In genomic region chr6:165988306-165988756, GRCh38 we compare ENCODE assay signal across 10 cellular contexts.
A peak's percentile ranks its signal among the peaks of the same experiment; 100 is the strongest.
DNase-seq lines count a peak whose midpoint lies in the region; ATAC-seq and TF ChIP-seq lines count a peak whose summit lies in the region.
"Had no signal": no experiment of that assay in that cellular context is flagged by ENCODE, and none has a peak within 500 bp of the region (broad histone marks: within the 10 kb centered on the region; RNA-seq: fewer than 3 reads in every experiment).

No MANE protein-coding gene starts in this region.

- DNase-seq in ecto neural progenitor cell (ENCODE audit: low spot score), result peak; percentile 69
- peak in 1 of 2 donors; percentile 29 for DNase-seq in thyroid gland
- no peak for DNase-seq in stimulated activated naive CD4-positive, alpha-beta T cell (lab: John Stamatoyannopoulos, UW)
- DNase-seq: activated effector memory CD4-positive, alpha-beta T cell treated with anti-CD3 and anti-CD28 coated beads, Interleukin-2, amount 50 U/mL, for 16 hours; KG1; WERI-Rb-1 had no signal

- peak overlapping the region; percentile 83 for H3K27ac ChIP-seq in muscle layer of colon (ENCODE audit: low read depth, low read length)
- peak overlapping the region in 2 of 3 donors; percentile 43 to 81 for H3K27ac ChIP-seq in thyroid gland
- H3K27ac ChIP-seq: WERI-Rb-1 had no signal

- no peaks in the 10 kb centered on the region for H3K79me2 ChIP-seq in Loucy (ENCODE audit: insufficient read depth, low read length)

- intact Hi-C loops in thyroid gland (cut with DNase I), result no loop called here

- 0 to 1% methylated on average over 27 of the region's 29 CpGs for WGBS in thyroid gland, 2 donors

- ATAC-seq in HG03135 (IDR thresholded peaks at IDR 0.05; ENCODE audit: unreplicated experiment), result no peak
- no peak for ATAC-seq in HG03108 (IDR thresholded peaks at IDR 0.05; ENCODE audit: unreplicated experiment)

- no peaks in the 10 kb centered on the region for H4K20me1 ChIP-seq in Loucy (ENCODE audit: insufficient read depth, low read length, poor library complexity, severe bottlenecking)

- TF ChIP-seq CTCF in Loucy (conservative IDR thresholded peaks at IDR 0.05; ENCODE audit: low read length), result no peak
- TF ChIP-seq CTCF in thyroid gland (IDR thresholded peaks at IDR 0.05), result no peak

- H3K4me1 ChIP-seq in Loucy (ENCODE audit: insufficient read depth, low read length, poor library complexity, severe bottlenecking), result peaks cover 20% of the 10 kb centered on the region
- H3K4me1 ChIP-seq in muscle layer of colon (ENCODE audit: insufficient read depth, low read length), result peaks cover 11% of the 10 kb centered on the region
- H3K4me1 ChIP-seq in thyroid gland, result peaks cover 9 to 17% of the 10 kb centered on the region in 2 donors

- no peaks in the 10 kb centered on the region for H3K9me3 ChIP-seq in Loucy (ENCODE audit: insufficient read depth, low read depth, low read length)
- no peaks in the 10 kb centered on the region for H3K9me3 ChIP-seq in muscle layer of colon (ENCODE audit: low read length)
- no peaks in the 10 kb centered on the region for H3K9me3 ChIP-seq in thyroid gland

- no peak overlapping the region for H2AFZ ChIP-seq in Loucy (ENCODE audit: low read length)

- no peak overlapping the region for H3K4me3 ChIP-seq in Loucy (ENCODE audit: low read length, poor library complexity, severe bottlenecking)
- peak overlapping the region; percentile 67 to 70 for H3K4me3 ChIP-seq in muscle layer of colon (ENCODE audit: low read depth in 1 of 2, low read length in 2 of 2)
- H3K4me3 ChIP-seq in thyroid gland (replicated peaks in 1 of 3), result peak overlapping the region in 2 of 3 donors; percentile 49 to 66

- no peak for TF ChIP-seq POLR2A in thyroid gland (IDR thresholded peaks at IDR 0.05)

- H3K9ac ChIP-seq in Loucy (ENCODE audit: low read depth, low read length, poor library complexity, severe bottlenecking), result no peak overlapping the region
- H3K9ac ChIP-seq in muscle layer of colon (ENCODE audit: low read length), result peak overlapping the region; percentile 60

- H3K36me3 ChIP-seq in Loucy (ENCODE audit: insufficient read depth, low read length) (no peaks in the 10 kb centered on the region), muscle layer of colon (ENCODE audit: insufficient read depth, low read length) (no peaks in the 10 kb centered on the region), thyroid gland (no peaks in the 10 kb centered on the region)
- H3K36me3 ChIP-seq: WERI-Rb-1 had no signal

- H3F3A ChIP-seq in Loucy (ENCODE audit: low read depth), result no peaks in the 10 kb centered on the region

- H3K27me3 ChIP-seq in Loucy (ENCODE audit: insufficient read depth, low read length, poor library complexity, severe bottlenecking) (peaks cover 8% of the 10 kb centered on the region), muscle layer of colon (ENCODE audit: control insufficient read depth in 1 of 2, insufficient read depth in 2 of 2, low read length in 2 of 2) (peaks cover 0 to 5% of the 10 kb centered on the region in 2 donors), thyroid gland (no peaks in the 10 kb centered on the region)

- peak overlapping the region; percentile 94 for H3K4me2 ChIP-seq in Loucy (ENCODE audit: low read depth, low read length, poor library complexity, severe bottlenecking)

- H3K9me2 ChIP-seq in Loucy (replicated peaks; ENCODE audit: low read depth, low read length), result no peaks in the 10 kb centered on the region
